Comparison of ENCODE assay signal across 8 cellular contexts in the genomic region with DNA sequence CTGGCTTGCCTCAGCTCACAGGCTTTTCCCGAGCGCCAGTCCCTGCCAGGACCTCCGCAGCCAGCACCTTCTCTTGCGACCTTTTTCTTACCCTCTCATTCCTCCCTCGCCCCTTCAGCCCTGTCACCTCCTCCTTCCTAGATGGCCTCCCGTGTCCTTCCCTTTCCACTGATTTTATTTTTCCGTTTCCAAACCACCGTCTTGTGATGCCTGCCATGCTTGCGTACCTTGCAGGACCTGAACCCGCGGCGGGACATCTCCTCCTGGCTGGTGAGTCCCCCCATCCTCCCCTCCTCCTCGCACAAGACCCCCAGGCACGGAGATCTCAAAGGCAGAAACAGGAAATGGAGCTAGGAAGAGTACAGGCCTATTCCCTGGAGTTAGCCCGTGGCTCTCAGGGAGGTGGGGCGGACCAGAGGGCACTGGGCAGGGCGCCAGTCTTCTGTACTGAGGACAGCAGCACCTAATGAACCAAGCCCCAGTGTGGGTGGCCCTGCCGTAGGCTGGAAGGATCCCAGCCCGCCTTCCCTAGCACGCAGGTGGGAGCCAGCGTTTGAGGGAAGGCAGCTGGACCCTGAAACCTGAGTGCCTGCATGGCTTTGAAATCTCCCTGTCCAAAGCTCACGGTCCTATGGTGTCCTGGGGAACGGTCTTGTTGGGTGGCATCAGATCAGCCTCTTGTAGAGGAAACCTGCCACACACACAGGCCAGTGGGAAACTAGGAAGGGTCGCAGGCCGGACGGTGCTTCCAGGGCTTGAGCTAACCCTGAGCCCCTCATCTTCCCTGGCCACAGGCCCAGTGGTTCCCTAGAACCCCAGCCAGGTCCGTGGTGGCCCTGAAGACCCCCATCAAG. TPM values are rescaled to one million over a fixed set of nuclear protein-coding genes. Genes with fewer than 3 reads are reported as not detected.
DNase-seq lines count a peak whose midpoint lies in the region; ATAC-seq and TF ChIP-seq lines count a peak whose summit lies in the region.

No MANE protein-coding gene starts in this region.

- peaks cover 43% of the 10 kb centered on the region for H3K4me1 ChIP-seq in muscle layer of colon (ENCODE audit: insufficient read depth, low read length)
- no peaks in the 10 kb centered on the region for H3K4me1 ChIP-seq in aorta (ENCODE audit: control insufficient read depth in 1 of 2, insufficient read depth in 2 of 2, low read length in 2 of 2)

- H3K27ac ChIP-seq in muscle layer of colon (ENCODE audit: low read depth, low read length) (peak overlapping the region; percentile 84), aorta (ENCODE audit: low read depth in 1 of 2, low read length in 2 of 2) (peak overlapping the region in 1 of 2 donors; percentile 65)

- H3K36me3 Mint-ChIP-seq in Calu3 (ENCODE audit: insufficient read depth, unreplicated experiment) (peaks cover 89% of the 10 kb centered on the region), IgD-negative memory B cell (peaks cover 2% of the 10 kb centered on the region)
- H3K36me3 Mint-ChIP-seq in T-helper 1 cell treated with Interleukin-12 subunit alpha and Interleukin-12 subunit beta and Interleukin-4 antibody, amounts not matched to agents 30 μg/mL and 1 μg/mL, for 36 hours (ENCODE audit: low read depth): peaks cover 18% of the 10 kb centered on the region

- intact Hi-C loops in Calu3 (cut with micrococcal nuclease; ENCODE audit: unreplicated experiment): loop anchor here (1.0 kb wide), 2 partner anchors 26 to 53 kb away; no protein-coding TSS in a partner anchor
- intact Hi-C loops in aorta (cut with DNase I): loop anchor here in 1 of 2 donors (10.0 kb wide), 1 partner anchor 424 kb away; a partner anchor contains a TSS

- H3K4me3 ChIP-seq in epithelial cell of proximal tubule (ENCODE audit: low read depth, low read length): peak overlapping the region; percentile 91
- peak overlapping the region; percentile 72 to 80 for H3K4me3 ChIP-seq in muscle layer of colon (ENCODE audit: low read depth in 1 of 2, low read length in 2 of 2)
- H3K4me3 ChIP-seq in aorta (ENCODE audit: low read length in 2 of 2): peak overlapping the region; percentile 50 to 69

- TF ChIP-seq CTCF in Calu3 (IDR thresholded peaks at IDR 0.05; ENCODE audit: unreplicated experiment) (no peak), epithelial cell of proximal tubule (conservative IDR thresholded peaks at IDR 0.05; ENCODE audit: low read depth, low read length) (no peak)

- H3K27me3 ChIP-seq in muscle layer of colon (ENCODE audit: control insufficient read depth in 1 of 2, insufficient read depth in 2 of 2, low read length in 2 of 2) (no peaks in the 10 kb centered on the region), aorta (ENCODE audit: control insufficient read depth in 1 of 2, insufficient read depth in 2 of 2, low read length in 1 of 2) (no peaks in the 10 kb centered on the region)

- H3K9me3 ChIP-seq in muscle layer of colon (ENCODE audit: low read length) (no peaks in the 10 kb centered on the region), aorta (ENCODE audit: control insufficient read depth, low read length) (no peaks in the 10 kb centered on the region)

- 14 to 17% methylated on average over 26 to 27 of the region's 27 CpGs for WGBS in aorta, 2 donors

- no TSS peak for BruUV-seq in Calu3 (replicated peaks; lab: Mats Ljungman, UMichigan)

- ATAC-seq in aorta (ENCODE audit: low FRiP score) (no peak), GM19035 (IDR thresholded peaks at IDR 0.05; ENCODE audit: unreplicated experiment) (no peak), GM21576 (IDR thresholded peaks at IDR 0.05; ENCODE audit: unreplicated experiment) (no peak)

- peak overlapping the region; percentile 77 for H3K9ac ChIP-seq in muscle layer of colon (ENCODE audit: low read length)

- no peaks in the 10 kb centered on the region for H3K9me3 Mint-ChIP-seq in Calu3 (ENCODE audit: low read depth, unreplicated experiment)
- no peaks in the 10 kb centered on the region for H3K9me3 Mint-ChIP-seq in IgD-negative memory B cell
- H3K9me3 Mint-ChIP-seq in T-helper 1 cell treated with Interleukin-12 subunit alpha and Interleukin-12 subunit beta and Interleukin-4 antibody, amounts not matched to agents 30 μg/mL and 1 μg/mL, for 36 hours: no peaks in the 10 kb centered on the region

- DNase-seq in Calu3 (peak; percentile 90), epithelial cell of proximal tubule (ENCODE audit: low read depth) (no peak), aorta (peak; percentile 75 to 89)

- H3K27me3 Mint-ChIP-seq in Calu3 (ENCODE audit: unreplicated experiment) (no peaks in the 10 kb centered on the region), IgD-negative memory B cell (peaks cover 1% of the 10 kb centered on the region)
- no peaks in the 10 kb centered on the region for H3K27me3 Mint-ChIP-seq in T-helper 1 cell treated with Interleukin-12 subunit alpha and Interleukin-12 subunit beta and Interleukin-4 antibody, amounts not matched to agents 30 μg/mL and 1 μg/mL, for 36 hours (ENCODE audit: low read depth)

- peaks cover 51% of the 10 kb centered on the region for H3K4me1 Mint-ChIP-seq in Calu3 (ENCODE audit: low read depth, unreplicated experiment)
- H3K4me1 Mint-ChIP-seq in IgD-negative memory B cell: peaks cover 17 to 42% (median 27%) of the 10 kb centered on the region in 3 donors
- H3K4me1 Mint-ChIP-seq in T-helper 1 cell treated with Interleukin-12 subunit alpha and Interleukin-12 subunit beta and Interleukin-4 antibody, amounts not matched to agents 30 μg/mL and 1 μg/mL, for 36 hours (ENCODE audit: low read depth): peaks cover 63% of the 10 kb centered on the region

- peaks cover 20% of the 10 kb centered on the region for H3K36me3 ChIP-seq in muscle layer of colon (ENCODE audit: insufficient read depth, low read length)
- no peaks in the 10 kb centered on the region for H3K36me3 ChIP-seq in aorta (ENCODE audit: control insufficient read depth in 1 of 2, insufficient read depth in 2 of 2, low read length in 1 of 2)

- CTCF ChIA-PET in Calu3 (lab: Charles Lee): interaction anchor here (0.7 to 2.5 kb wide), 12 partner anchors 8 to 423 kb away, joined by 3 to 20 read pairs (median 4); a partner anchor contains a TSS

- H3K27ac Mint-ChIP-seq in Calu3 (ENCODE audit: unreplicated experiment) (peak overlapping the region; percentile 85), IgD-negative memory B cell (peak overlapping the region in 2 of 3 donors; percentile 82 to 91)
- H3K27ac Mint-ChIP-seq in T-helper 1 cell treated with Interleukin-12 subunit alpha and Interleukin-12 subunit beta and Interleukin-4 antibody, amounts not matched to agents 30 μg/mL and 1 μg/mL, for 36 hours: peak overlapping the region; percentile 90

- peak overlapping the region; percentile 90 for H3K4me3 Mint-ChIP-seq in Calu3 (ENCODE audit: low read depth, unreplicated experiment)
- peak overlapping the region; percentile 82 to 96 (median 90) for H3K4me3 Mint-ChIP-seq in IgD-negative memory B cell
- H3K4me3 Mint-ChIP-seq in T-helper 1 cell treated with Interleukin-12 subunit alpha and Interleukin-12 subunit beta and Interleukin-4 antibody, amounts not matched to agents 30 μg/mL and 1 μg/mL, for 36 hours: peak overlapping the region; percentile 93

RNA-seq across cellular contexts. Expression of a gene that starts 0.6 kb away (rescaled TPM):
- total RNA-seq in Calu3 (2022): 101 and 109 TPM in 2 replicates
- polyA plus RNA-seq in IgD-negative memory B cell: 29.1 TPM
- 9.4 and 19.3 TPM in 2 replicates for total RNA-seq in epithelial cell of proximal tubule
- total RNA-seq in aorta: 10 to 100 TPM; 18.3 to 18.8 TPM
- 10 to 100 TPM; 42.4 to 59.0 TPM for polyA plus RNA-seq in aorta

RNA-seq across cellular contexts. Expression of a gene that starts 17.4 kb away (rescaled TPM):
- total RNA-seq in Calu3 (2022): 196 and 205 TPM in 2 replicates
- not detected for polyA plus RNA-seq in IgD-negative memory B cell
- total RNA-seq in epithelial cell of proximal tubule: 6.1 and 7.6 TPM in 2 replicates
- total RNA-seq in aorta: 10 to 100 TPM; 61.4 to 75.5 TPM
- polyA plus RNA-seq in aorta: 10 to 100 TPM; 32.8 to 33.2 TPM

RNA-seq across cellular contexts. Expression of a gene that starts 21.8 kb away (rescaled TPM):
- 893 and 935 TPM in 2 replicates for total RNA-seq in Calu3 (2022)
- 426 TPM for polyA plus RNA-seq in IgD-negative memory B cell
- 311 and 436 TPM in 2 replicates for total RNA-seq in epithelial cell of proximal tubule
- 100 to 1,000 TPM in 1 of 2 donors, 10 to 100 TPM in 1; 99.9 to 109 TPM for total RNA-seq in aorta
- polyA plus RNA-seq in aorta: 100 to 1,000 TPM; 164 to 183 TPM

RNA-seq across cellular contexts. Expression of a gene that starts 25.7 kb away (rescaled TPM):
- total RNA-seq in Calu3 (2022) (463 and 498 TPM in 2 replicates), epithelial cell of proximal tubule (25.0 and 34.2 TPM in 2 replicates), aorta (100 to 1,000 TPM; 124 to 195 TPM)
- polyA plus RNA-seq in IgD-negative memory B cell (7.9 TPM), aorta (10 to 100 TPM; 28.7 to 70.1 TPM)

RNA-seq across cellular contexts. Expression of a gene that starts 56.0 kb away (rescaled TPM):
- total RNA-seq in Calu3 (2022): 15.3 and 20.9 TPM in 2 replicates
- not detected for polyA plus RNA-seq in IgD-negative memory B cell
- total RNA-seq in epithelial cell of proximal tubule: 2.4 and 4.1 TPM in 2 replicates
- total RNA-seq in aorta: 1 to 10 TPM; 1.3 to 1.5 TPM
- under 1 TPM in 1 of 2 donors, not detected in 1; 0.64 TPM for polyA plus RNA-seq in aorta
